In the genomic region with DNA sequence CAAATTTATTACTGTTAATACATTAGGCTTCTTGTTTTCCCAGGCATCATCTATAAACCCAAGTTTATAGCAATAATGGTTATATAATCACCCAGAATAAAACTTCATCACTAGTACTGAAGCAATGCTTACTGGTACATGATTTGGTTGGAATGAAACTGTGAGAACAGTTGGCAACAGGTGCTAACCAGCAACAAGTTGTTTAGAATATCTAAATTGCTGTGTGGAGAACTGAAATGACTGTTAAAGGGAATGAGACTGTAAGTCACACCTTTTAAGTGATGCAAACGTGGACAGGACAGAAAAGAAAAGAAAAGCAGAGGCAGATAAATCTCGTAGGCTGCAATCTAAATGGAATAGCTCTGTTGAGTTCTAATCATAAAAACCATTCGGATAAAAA, we compare ENCODE assay signal across 1 cellular context.
TF ChIP-seq lines count a peak whose summit lies in the region.

No MANE protein-coding gene starts in this region.

TF ChIP-seq in HEK293, 187 proteins besides CTCF, POLR2A, EP300 and RAD21 (continued from another document):
- TF ChIP-seq OVOL3 (tag by site-specific recombination; IDR thresholded peaks at IDR 0.05): no peak
- peak; percentile 97 for TF ChIP-seq SCRT1 (tag by site-specific recombination; IDR thresholded peaks at IDR 0.05; ENCODE audit: borderline replicate concordance)
- TF ChIP-seq MEIS1 (CRISPR knock-in tag; IDR thresholded peaks at IDR 0.05; ENCODE audit: borderline replicate concordance): no peak
- peak; percentile 99 for TF ChIP-seq SCRT2 (tag by site-specific recombination; IDR thresholded peaks at IDR 0.05)
- TF ChIP-seq ZNF335 (tag by site-specific recombination; conservative IDR thresholded peaks at IDR 0.05): no peak
- TF ChIP-seq, protein P1, sequence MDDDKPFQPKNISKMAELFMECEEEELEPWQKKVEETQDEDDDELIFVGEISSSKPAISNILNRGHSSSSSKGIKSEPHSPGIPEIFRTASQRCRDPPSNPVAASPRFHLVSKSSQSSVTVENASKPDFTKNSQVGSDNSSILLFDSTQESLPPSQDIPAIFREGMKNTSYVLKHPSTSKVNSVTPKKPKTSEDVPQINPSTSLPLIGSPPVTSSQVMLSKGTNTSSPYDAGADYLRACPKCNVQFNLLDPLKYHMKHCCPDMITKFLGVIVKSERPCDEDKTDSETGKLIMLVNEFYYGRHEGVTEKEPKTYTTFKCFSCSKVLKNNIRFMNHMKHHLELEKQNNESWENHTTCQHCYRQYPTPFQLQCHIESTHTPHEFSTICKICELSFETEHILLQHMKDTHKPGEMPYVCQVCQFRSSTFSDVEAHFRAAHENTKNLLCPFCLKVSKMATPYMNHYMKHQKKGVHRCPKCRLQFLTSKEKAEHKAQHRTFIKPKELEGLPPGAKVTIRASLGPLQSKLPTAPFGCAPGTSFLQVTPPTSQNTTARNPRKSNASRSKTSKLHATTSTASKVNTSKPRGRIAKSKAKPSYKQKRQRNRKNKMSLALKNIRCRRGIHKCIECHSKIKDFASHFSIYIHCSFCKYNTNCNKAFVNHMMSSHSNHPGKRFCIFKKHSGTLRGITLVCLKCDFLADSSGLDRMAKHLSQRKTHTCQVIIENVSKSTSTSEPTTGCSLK (tag by site-specific recombination; IDR thresholded peaks at IDR 0.05): no peak
- no peak for TF ChIP-seq ZNF138 (tag by site-specific recombination; IDR thresholded peaks at IDR 0.05; ENCODE audit: borderline replicate concordance)
- no peak for TF ChIP-seq ZNF302 (tag by site-specific recombination; IDR thresholded peaks at IDR 0.05; ENCODE audit: low read depth)
- TF ChIP-seq, protein P2, sequence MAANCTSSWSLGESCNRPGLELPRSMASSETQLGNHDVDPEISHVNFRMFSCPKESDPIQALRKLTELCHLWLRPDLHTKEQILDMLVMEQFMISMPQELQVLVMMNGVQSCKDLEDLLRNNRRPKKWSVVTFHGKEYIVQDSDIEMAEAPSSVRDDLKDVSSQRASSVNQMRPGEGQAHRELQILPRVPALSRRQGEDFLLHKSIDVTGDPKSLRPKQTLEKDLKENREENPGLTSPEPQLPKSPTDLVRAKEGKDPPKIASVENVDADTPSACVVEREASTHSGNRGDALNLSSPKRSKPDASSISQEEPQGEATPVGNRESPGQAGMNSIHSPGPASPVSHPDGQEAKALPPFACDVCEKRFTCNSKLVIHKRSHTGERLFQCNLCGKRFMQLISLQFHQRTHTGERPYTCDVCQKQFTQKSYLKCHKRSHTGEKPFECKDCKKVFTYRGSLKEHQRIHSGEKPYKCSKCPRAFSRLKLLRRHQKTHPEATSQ (tag by site-specific recombination; IDR thresholded peaks at IDR 0.05): no peak
TF ChIP-seq in HEK293: peak in this region for 2.
